23 cellular contexts compared by ENCODE assay signal in the genomic region with DNA sequence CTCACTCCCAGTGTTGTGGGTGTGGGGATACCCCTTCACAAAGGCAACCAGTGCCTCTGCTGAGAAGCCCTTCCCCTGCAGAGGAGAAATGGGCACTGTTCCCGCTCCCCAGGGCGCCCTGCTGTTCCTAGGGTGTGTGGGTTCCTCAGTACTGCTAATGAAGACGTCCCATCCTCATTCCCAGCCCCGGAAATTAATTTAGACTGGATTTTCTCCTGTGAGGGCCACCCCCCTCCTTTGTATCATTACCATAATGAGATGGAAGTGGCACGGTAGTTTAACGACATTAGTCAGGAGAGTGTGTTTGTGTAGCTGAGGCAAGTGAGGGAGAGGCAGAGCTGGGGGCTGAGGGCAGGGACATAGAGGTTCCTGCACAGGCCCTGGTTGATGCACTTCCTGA. TPM values are rescaled to one million over a fixed set of nuclear protein-coding genes. Genes with fewer than 3 reads are reported as not detected.
DNase-seq lines count a peak whose midpoint lies in the region; ATAC-seq and TF ChIP-seq lines count a peak whose summit lies in the region.
"Had no signal": no experiment of that assay in that cellular context is flagged by ENCODE, and none has a peak within 500 bp of the region (broad histone marks: within the 10 kb centered on the region; RNA-seq: fewer than 3 reads in every experiment).

No MANE protein-coding gene starts in this region.

- TF ChIP-seq POLR2A in breast epithelium (IDR thresholded peaks at IDR 0.05), result no peak

- peak; percentile 96 for DNase-seq in A673 (ENCODE audit: low spot score)
- DNase-seq in NCI-H526 treated with DMSO at 0.1 percent for 48 hours (lab: John Stamatoyannopoulos, UW), result peak; percentile 27
- peak in 32 of 61 donors; percentile 10 to 87 (median 50) for DNase-seq in caudate nucleus (lab: John Stamatoyannopoulos, UW)
- DNase-seq in activated CD4-positive, alpha-beta T cell treated with anti-CD3 and anti-CD28 coated beads for 4 hours, result no peak
- no peak for DNase-seq in neural progenitor cell (ENCODE audit: low spot score)
- DNase-seq in breast epithelium (ENCODE audit: low spot score in 2 of 2), result no peak
- DNase-seq: Calu3; CD8-positive, alpha-beta memory T cell; KBM-7; MG63; NCI-H146; NCI-H1930; NCI-H446 treated with DMSO at 0.1 percent for 48 hours; Right ventricle myocardium superior; RPMI8226; T-cell had no signal

- peaks cover 0 to 1% (median 0%) of the 10 kb centered on the region in 3 donors for H3K4me1 Mint-ChIP-seq in IgD-negative memory B cell
- H3K4me1 Mint-ChIP-seq in neural progenitor cell, result no peaks in the 10 kb centered on the region
- H3K4me1 Mint-ChIP-seq: B cell; CD8-positive, alpha-beta memory T cell; T-cell had no signal

- H3K27ac ChIP-seq in A673 (ENCODE audit: low read depth, low read length, poor library complexity, severe bottlenecking) (peak overlapping the region; percentile 63), caudate nucleus (ENCODE audit: low read depth, low read length) (peak overlapping the region; percentile 93), neural progenitor cell (no peak overlapping the region), breast epithelium (no peak overlapping the region)
- H3K27ac ChIP-seq: A549, C4-2B, SJSA1 had no signal

- peaks cover 23% of the 10 kb centered on the region for H3K36me3 ChIP-seq in A673 (ENCODE audit: insufficient read depth, low read length, poor library complexity, severe bottlenecking)
- H3K36me3 ChIP-seq in neural progenitor cell, result no peaks in the 10 kb centered on the region
- H3K36me3 ChIP-seq in breast epithelium, result peaks cover 16% of the 10 kb centered on the region

- H3K9me3 ChIP-seq in A673 (ENCODE audit: low read depth, low read length, poor library complexity, severe bottlenecking) (no peaks in the 10 kb centered on the region), neural progenitor cell (ENCODE audit: low read depth) (no peaks in the 10 kb centered on the region), breast epithelium (no peaks in the 10 kb centered on the region)
- H3K9me3 ChIP-seq: A549, MG63, SJSA1 had no signal

- TF ChIP-seq CTCF in A673 (conservative IDR thresholded peaks at IDR 0.05; ENCODE audit: low read depth, low read length) (no peak), neural progenitor cell (IDR thresholded peaks at IDR 0.05) (no peak), breast epithelium (IDR thresholded peaks at IDR 0.05) (no peak)

- ATAC-seq in HG03135 (IDR thresholded peaks at IDR 0.05; ENCODE audit: unreplicated experiment), result no peak
- ATAC-seq: A549, HepG2, T-cell had no signal

- POLR2A ChIA-PET in A673 (lab: Charles Lee; ENCODE audit: low non-redundant PET), result no interaction called here

- no peaks in the 10 kb centered on the region for H3K27me3 Mint-ChIP-seq in IgD-negative memory B cell
- H3K27me3 Mint-ChIP-seq in neural progenitor cell (ENCODE audit: insufficient read depth, low read depth), result peaks cover 4% of the 10 kb centered on the region
- H3K27me3 Mint-ChIP-seq: B cell; CD8-positive, alpha-beta memory T cell; T-cell had no signal

- H3K27ac Mint-ChIP-seq in IgD-negative memory B cell (peak overlapping the region in 2 of 3 donors; percentile 57 to 86), neural progenitor cell (no peak overlapping the region)
- H3K27ac Mint-ChIP-seq: B cell, T-cell had no signal

- BruUV-seq in A673 (replicated peaks; lab: Mats Ljungman, UMichigan), result no TSS peak

- H4K20me1 ChIP-seq in neural progenitor cell (ENCODE audit: low read depth), result no peaks in the 10 kb centered on the region

- no peaks in the 10 kb centered on the region for H3K27me3 ChIP-seq in A673 (replicated peaks; ENCODE audit: insufficient read depth, low read depth, low read length, poor library complexity)
- H3K27me3 ChIP-seq in neural progenitor cell, result no peaks in the 10 kb centered on the region
- H3K27me3 ChIP-seq in breast epithelium, result no peaks in the 10 kb centered on the region
- H3K27me3 ChIP-seq: MG63, SJSA1 had no signal

- H3K4me1 ChIP-seq in A673 (ENCODE audit: insufficient read depth, low read length, poor library complexity, severe bottlenecking), result peaks cover 38% of the 10 kb centered on the region
- peaks cover 7% of the 10 kb centered on the region for H3K4me1 ChIP-seq in neural progenitor cell
- H3K4me1 ChIP-seq in breast epithelium, result no peaks in the 10 kb centered on the region
- H3K4me1 ChIP-seq: A549, SJSA1 had no signal

- H3K4me3 Mint-ChIP-seq in IgD-negative memory B cell (no peak overlapping the region), neural progenitor cell (no peak overlapping the region)
- H3K4me3 Mint-ChIP-seq: B cell; CD8-positive, alpha-beta memory T cell; T-cell had no signal

- intact Hi-C loops in A673 (cut with micrococcal nuclease; ENCODE audit: unreplicated experiment), result no loop called here
- intact Hi-C loops in breast epithelium (cut with DNase I; ENCODE audit: low total_unique reads), result no loop called here

- H3K9me3 Mint-ChIP-seq in IgD-negative memory B cell (no peaks in the 10 kb centered on the region), neural progenitor cell (no peaks in the 10 kb centered on the region)
- H3K9me3 Mint-ChIP-seq: CD8-positive, alpha-beta memory T cell; T-cell had no signal

- H3K9ac ChIP-seq in neural progenitor cell, result no peak overlapping the region

- H3K79me2 ChIP-seq in neural progenitor cell (ENCODE audit: low read depth), result no peaks in the 10 kb centered on the region

- CTCF ChIA-PET in A673 (lab: Charles Lee), result no interaction called here

- H2AFZ ChIP-seq in neural progenitor cell (replicated peaks), result no peak overlapping the region

- H3K36me3 Mint-ChIP-seq in IgD-negative memory B cell (peaks cover 4% of the 10 kb centered on the region), neural progenitor cell (peaks cover 13% of the 10 kb centered on the region)

- peaks cover 4% of the 10 kb centered on the region for H3F3A ChIP-seq in neural progenitor cell (ENCODE audit: low read depth)

- no peak overlapping the region for H3K4me2 ChIP-seq in neural progenitor cell
- H3K4me2 ChIP-seq: A549 had no signal

- H3K4me3 ChIP-seq in A673 (ENCODE audit: low read depth, low read length, poor library complexity, severe bottlenecking) (no peak overlapping the region), neural progenitor cell (no peak overlapping the region), breast epithelium (no peak overlapping the region)
- H3K4me3 ChIP-seq: A549, MG63, SJSA1 had no signal

RNA-seq across cellular contexts. Expression of a gene that starts 53.2 kb away (rescaled TPM):
- total RNA-seq in A673 (2021), result 7.8 and 8.8 TPM in 2 replicates
- polyA plus RNA-seq in IgD-negative memory B cell, result 0.15 TPM
- total RNA-seq in neural progenitor cell (ENCODE audit: low replicate concordance), result 3.7 and 8.8 TPM in 2 replicates
- 1 to 10 TPM; 1.3 to 3.0 (median 2.9) TPM for total RNA-seq in breast epithelium

Comparison
In these comparisons a context has a peak if more than half of its experiments do, and no peak if none do; other contexts are left out.
1. DNase-seq: peak in A673 (single experiment), NCI-H526 treated with DMSO at 0.1 percent for 48 hours (single experiment) and caudate nucleus (32 of 61); none in activated CD4-positive, alpha-beta T cell treated with anti-CD3 and anti-CD28 coated beads for 4 hours (0 of 2), neural progenitor cell (single experiment) and breast epithelium (0 of 2).
2. H3K27ac ChIP-seq: peak in A673 (single experiment) and caudate nucleus (single experiment); none in neural progenitor cell (single experiment) and breast epithelium (0 of 2).